27 cellular contexts compared by ENCODE assay signal in the genomic region with DNA sequence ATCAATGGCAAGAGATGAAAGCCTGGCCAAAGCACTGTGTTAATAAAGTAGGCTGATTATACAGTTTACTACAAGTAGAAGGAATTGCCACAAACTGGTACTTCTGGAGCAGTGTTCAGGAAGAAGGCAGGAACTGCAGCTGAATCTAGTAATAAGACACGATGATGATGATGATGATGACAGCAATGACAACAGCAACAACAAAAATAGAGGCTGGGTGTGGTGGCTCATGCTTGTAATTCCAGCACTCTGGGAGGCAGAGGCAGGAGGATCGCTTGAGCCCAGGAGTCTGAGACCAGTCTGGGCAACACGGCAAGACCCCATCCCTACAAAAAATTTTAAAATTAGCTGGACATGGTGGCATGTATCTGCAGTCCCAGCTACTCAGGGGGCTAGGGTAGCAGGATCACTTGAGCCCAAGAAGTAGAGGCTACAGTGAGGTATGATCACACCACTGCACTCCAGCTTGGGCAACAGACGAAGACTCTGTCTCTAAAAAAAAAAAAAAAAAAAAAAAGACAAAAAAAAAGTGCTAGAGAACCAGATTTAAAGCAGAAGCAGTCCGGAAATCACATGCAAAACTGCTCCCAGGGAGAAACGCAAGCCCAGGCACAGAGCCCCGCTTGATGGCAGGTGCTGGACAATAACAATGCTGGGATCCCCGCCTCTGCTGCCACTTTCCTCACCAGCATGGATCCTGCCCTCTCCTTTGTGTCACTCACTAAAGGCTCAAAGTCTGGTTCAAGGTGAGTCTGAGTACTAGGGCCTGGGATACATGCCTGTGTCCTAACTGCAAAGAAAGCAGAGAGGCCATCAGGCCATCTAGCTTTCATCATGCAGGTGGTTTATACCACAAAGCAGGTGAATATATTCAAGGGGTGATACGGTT. TPM values are rescaled to one million over a fixed set of nuclear protein-coding genes. Genes with fewer than 3 reads are reported as not detected.
DNase-seq lines count a peak whose midpoint lies in the region; ATAC-seq and TF ChIP-seq lines count a peak whose summit lies in the region.
"Had no signal": no experiment of that assay in that cellular context is flagged by ENCODE, and none has a peak within 500 bp of the region (broad histone marks: within the 10 kb centered on the region; RNA-seq: fewer than 3 reads in every experiment).

No MANE protein-coding gene starts in this region.

- no peaks in the 10 kb centered on the region for H3K27me3 ChIP-seq in SK-N-SH (ENCODE audit: insufficient read depth)
- H3K27me3 ChIP-seq: BLaER1 treated with 17β-estradiol and CSF1 and Interleukin-3, amounts not matched to agents 10 nM and 100 nM; spleen had no signal

- H3K4me3 ChIP-seq in SK-N-SH (ENCODE audit: low read depth in 2 of 2, low read length in 1 of 2), result no peak overlapping the region
- H3K4me3 ChIP-seq: A549; BLaER1 treated with 17β-estradiol and CSF1 and Interleukin-3, amounts not matched to agents 10 nM and 100 nM; PC-9 had no signal

- TF ChIP-seq EP300 in SK-N-SH (IDR thresholded peaks at IDR 0.05; ENCODE audit: borderline replicate concordance in 1 of 2, low read depth in 1 of 2, low read length in 1 of 2), result no peak

- H3K79me2 ChIP-seq in SK-N-SH (ENCODE audit: insufficient read depth), result no peaks in the 10 kb centered on the region; the same call in 1 of the 2 replicates

- H3F3A ChIP-seq in SK-N-SH (replicated peaks; ENCODE audit: insufficient read depth), result no peaks in the 10 kb centered on the region

- H3K9ac ChIP-seq in SK-N-SH, result no peak overlapping the region
- H3K9ac ChIP-seq: BLaER1 treated with 17β-estradiol and CSF1 and Interleukin-3, amounts not matched to agents 10 nM and 100 nM had no signal

- H3K27ac Mint-ChIP-seq in activated naive CD8-positive, alpha-beta T cell treated with anti-CD3 and anti-CD28 coated beads for 36 hours, result no peak overlapping the region
- H3K27ac Mint-ChIP-seq: activated CD4-positive, alpha-beta memory T cell treated with anti-CD3 and anti-CD28 coated beads, Interleukin-2, amount 10 ng/mL, durations not matched to agents 7 days and 5 days; activated naive CD4-positive, alpha-beta T cell treated with anti-CD3 and anti-CD28 coated beads, Interleukin-2, amount 50 U/mL, for 24 hours; mesothelial cell of epicardium; nephron; T-helper 2 cell treated with Interferon-gamma antibody and Interleukin-4, amounts not matched to agents 5 μg/mL and 100 μg/mL, for 36 hours had no signal

- DNase-seq in SK-N-SH (no peak), globus pallidus (ENCODE audit: low spot score) (peak; percentile 29), pons (ENCODE audit: low spot score) (no peak)
- no peak for DNase-seq in activated naive CD8-positive, alpha-beta T cell treated with anti-CD3 and anti-CD28 coated beads for 36 hours
- DNase-seq: activated CD4-positive, alpha-beta memory T cell treated with anti-CD3 and anti-CD28 coated beads, Interleukin-2, amount 10 ng/mL, durations not matched to agents 7 days and 5 days; activated CD4-positive, CD25-positive, alpha-beta regulatory T cell; activated T-cell treated with anti-CD3 and anti-CD28 coated beads, Interleukin-2, amount 50 U/mL, for 1 hour; cortex of kidney; foreskin melanocyte; IMR-90; kidney glomerular epithelial cell; MV-4-11; NCI-H2081; NCI-H526 treated with DMSO at 0.1 percent for 48 hours; PC-9; spleen had no signal

- H3K9me3 ChIP-seq in SK-N-SH, result no peaks in the 10 kb centered on the region
- H3K9me3 ChIP-seq: A549, spleen had no signal

- H3K4me3 Mint-ChIP-seq in activated naive CD8-positive, alpha-beta T cell treated with anti-CD3 and anti-CD28 coated beads for 36 hours, result no peak overlapping the region
- H3K4me3 Mint-ChIP-seq: activated CD4-positive, alpha-beta memory T cell treated with anti-CD3 and anti-CD28 coated beads, Interleukin-2, amount 10 ng/mL, durations not matched to agents 7 days and 5 days; activated naive CD4-positive, alpha-beta T cell treated with anti-CD3 and anti-CD28 coated beads, Interleukin-2, amount 50 U/mL, for 24 hours; mesothelial cell of epicardium; nephron; T-helper 2 cell treated with Interferon-gamma antibody and Interleukin-4, amounts not matched to agents 5 μg/mL and 100 μg/mL, for 36 hours had no signal

- H3K9me2 ChIP-seq in SK-N-SH, result no peaks in the 10 kb centered on the region

- no peaks in the 10 kb centered on the region for H3K4me1 Mint-ChIP-seq in activated naive CD8-positive, alpha-beta T cell treated with anti-CD3 and anti-CD28 coated beads for 36 hours
- H3K4me1 Mint-ChIP-seq: activated CD4-positive, alpha-beta memory T cell treated with anti-CD3 and anti-CD28 coated beads, Interleukin-2, amount 10 ng/mL, durations not matched to agents 7 days and 5 days; activated naive CD4-positive, alpha-beta T cell treated with anti-CD3 and anti-CD28 coated beads, Interleukin-2, amount 50 U/mL, for 24 hours had no signal

- CTCF ChIA-PET in SK-N-SH (lab: Yijun Ruan, JAX), result interaction anchor here (1.0 to 1.2 kb wide), 2 partner anchors 9 to 185 kb away, joined by 4 read pairs; no protein-coding TSS in a partner anchor

- peaks cover 0 to 39% of the 10 kb centered on the region in 2 experiments; a peak in 2 of 4 replicates for H3K4me1 ChIP-seq in SK-N-SH (ENCODE audit: control insufficient read depth in 1 of 2, insufficient read depth in 2 of 2, low read depth in 1 of 2, low read length in 1 of 2)
- H3K4me1 ChIP-seq: A549 had no signal

- H4K20me1 ChIP-seq in SK-N-SH (ENCODE audit: insufficient read depth), result no peaks in the 10 kb centered on the region

- WGBS in SK-N-SH (ENCODE audit: low lambda C conversion rate), result 78% methylated on average over 8 of the region's 9 CpGs

- ATAC-seq in SK-N-SH treated with all-trans-retinoic acid at 6 μM for 48 hours (no peak; the same call in 2 of the 3 replicates), GM18868 (IDR thresholded peaks at IDR 0.05; ENCODE audit: unreplicated experiment) (no peak)
- ATAC-seq: A549 had no signal

- peaks cover 0 to 5% of the 10 kb centered on the region in 2 experiments for H3K36me3 ChIP-seq in SK-N-SH (replicated peaks in 1 of 2; ENCODE audit: control insufficient read depth in 1 of 2, insufficient read depth in 2 of 2, low read length in 1 of 2)

- H3K4me2 ChIP-seq in SK-N-SH, result no peak overlapping the region
- H3K4me2 ChIP-seq: A549, PC-9 had no signal

- no peaks in the 10 kb centered on the region for H3K27me3 Mint-ChIP-seq in activated naive CD8-positive, alpha-beta T cell treated with anti-CD3 and anti-CD28 coated beads for 36 hours
- H3K27me3 Mint-ChIP-seq: activated CD4-positive, alpha-beta memory T cell treated with anti-CD3 and anti-CD28 coated beads, Interleukin-2, amount 10 ng/mL, durations not matched to agents 7 days and 5 days; activated naive CD4-positive, alpha-beta T cell treated with anti-CD3 and anti-CD28 coated beads, Interleukin-2, amount 50 U/mL, for 24 hours had no signal

- POLR2A ChIA-PET in SK-N-SH (lab: Yijun Ruan, JAX), result interaction anchor here (0.6 to 1.0 kb wide), 3 partner anchors 30 to 555 kb away, joined by 3 to 6 read pairs (median 5); a partner anchor contains a TSS

- TF ChIP-seq RAD21 in SK-N-SH (IDR thresholded peaks at IDR 0.05; ENCODE audit: low read length), result no peak

- H2AFZ ChIP-seq in SK-N-SH (ENCODE audit: low read depth), result no peak overlapping the region
- H2AFZ ChIP-seq: PC-9 had no signal

- no peaks in the 10 kb centered on the region for H3K9me3 Mint-ChIP-seq in activated naive CD8-positive, alpha-beta T cell treated with anti-CD3 and anti-CD28 coated beads for 36 hours
- H3K9me3 Mint-ChIP-seq: activated CD4-positive, alpha-beta memory T cell treated with anti-CD3 and anti-CD28 coated beads, Interleukin-2, amount 10 ng/mL, durations not matched to agents 7 days and 5 days; activated naive CD4-positive, alpha-beta T cell treated with anti-CD3 and anti-CD28 coated beads, Interleukin-2, amount 50 U/mL, for 24 hours; mesothelial cell of epicardium; nephron; T-helper 2 cell treated with Interferon-gamma antibody and Interleukin-4, amounts not matched to agents 5 μg/mL and 100 μg/mL, for 36 hours had no signal

- no peak for TF ChIP-seq CTCF in SK-N-SH (IDR thresholded peaks at IDR 0.05)

- H3K27ac ChIP-seq in SK-N-SH (ENCODE audit: low read depth in 2 of 2, low read length in 1 of 2) (peak overlapping the region; percentile 25 to 93; a peak in 3 of 4 replicates), angular gyrus (ENCODE audit: low read depth, low read length) (peak overlapping the region; percentile 53), temporal lobe (ENCODE audit: low read depth, low read length) (peak overlapping the region; percentile 84)
- H3K27ac ChIP-seq: A549, epithelial cell of prostate, PC-9 had no signal

- H3K36me3 Mint-ChIP-seq in activated naive CD8-positive, alpha-beta T cell treated with anti-CD3 and anti-CD28 coated beads for 36 hours, result no peaks in the 10 kb centered on the region
- H3K36me3 Mint-ChIP-seq: activated naive CD4-positive, alpha-beta T cell treated with anti-CD3 and anti-CD28 coated beads, Interleukin-2, amount 50 U/mL, for 24 hours; mesothelial cell of epicardium had no signal

TF ChIP-seq in SK-N-SH, 30 proteins besides CTCF, POLR2A, EP300 and RAD21 (continues in another document):
- TF ChIP-seq FOSL2 (IDR thresholded peaks at IDR 0.05; ENCODE audit: borderline replicate concordance, low read depth) (no peak), MXI1 (IDR thresholded peaks at IDR 0.05; ENCODE audit: low read depth, low read length) (no peak), JUND (IDR thresholded peaks at IDR 0.05) (no peak), POLR2AphosphoS5 (IDR thresholded peaks at IDR 0.05; ENCODE audit: low read depth, low read length) (no peak), SIN3A (IDR thresholded peaks at IDR 0.05; ENCODE audit: borderline replicate concordance, low read depth, low read length) (no peak)
- TF ChIP-seq, protein P1, sequence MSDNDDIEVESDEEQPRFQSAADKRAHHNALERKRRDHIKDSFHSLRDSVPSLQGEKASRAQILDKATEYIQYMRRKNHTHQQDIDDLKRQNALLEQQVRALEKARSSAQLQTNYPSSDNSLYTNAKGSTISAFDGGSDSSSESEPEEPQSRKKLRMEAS (IDR thresholded peaks at IDR 0.05; ENCODE audit: low read depth), result no peak

TF ChIP-seq in SK-N-SH treated with all-trans-retinoic acid at 6 μM for 48 hours, 23 proteins besides CTCF, POLR2A, EP300 and RAD21 (continues in another document):
- no peak for TF ChIP-seq SNAI2 (CRISPR knock-in tag; IDR thresholded peaks at IDR 0.05)
- no peak for TF ChIP-seq OSR1 (CRISPR knock-in tag; IDR thresholded peaks at IDR 0.05)
- no peak for TF ChIP-seq TOX (CRISPR knock-in tag; IDR thresholded peaks at IDR 0.05; ENCODE audit: borderline replicate concordance)
- no peak for TF ChIP-seq ZFP3 (CRISPR knock-in tag; IDR thresholded peaks at IDR 0.05)

RNA-seq across cellular contexts. Expression of a gene that starts 44.8 kb away (rescaled TPM):
- 11.9 and 13.9 TPM in 2 replicates for polyA plus RNA-seq in SK-N-SH (2012; rRNA removed)
- polyA plus RNA-seq in SK-N-SH (2012; cell fraction: cytosol; rRNA removed), result 14.9 and 15.0 TPM in 2 replicates
- polyA plus RNA-seq in SK-N-SH (2012; cell fraction: nucleus; rRNA removed), result 9.7 and 11.9 TPM in 2 replicates
- 7.6 TPM for total RNA-seq in temporal lobe
- total RNA-seq in activated naive CD8-positive, alpha-beta T cell treated with anti-CD3 and anti-CD28 coated beads for 36 hours, result 1 to 10 TPM; 3.8 to 5.1 TPM
